In genomic region chr2:130797493-130798435, GRCh38 we compare ENCODE assay signal across 8 cellular contexts.
A peak's percentile ranks its signal among the peaks of the same experiment; 100 is the strongest.
DNase-seq lines count a peak whose midpoint lies in the region; ATAC-seq and TF ChIP-seq lines count a peak whose summit lies in the region.

No MANE protein-coding gene starts in this region.

- no peak overlapping the region for H3K27ac Mint-ChIP-seq in central memory CD8-positive, alpha-beta T cell (ENCODE audit: low read depth)

- H3K4me3 ChIP-seq in AG09309 (ENCODE audit: control insufficient read depth, low read depth, low read length): peak overlapping the region; percentile 58

- H3K4me3 Mint-ChIP-seq in central memory CD8-positive, alpha-beta T cell: peak overlapping the region; percentile 67

- peak; percentile 93 for ATAC-seq in GM18867 (IDR thresholded peaks at IDR 0.05; ENCODE audit: unreplicated experiment)
- ATAC-seq in HG03095 (IDR thresholded peaks at IDR 0.05; ENCODE audit: unreplicated experiment): peak; percentile 93
- peak; percentile 93 for ATAC-seq in central memory CD8-positive, alpha-beta T cell (replicated peaks; ENCODE audit: extremely low read depth, poor library complexity, severe bottlenecking)

- peaks cover 4% of the 10 kb centered on the region for H3K4me1 Mint-ChIP-seq in central memory CD8-positive, alpha-beta T cell

- peak; percentile 90 for TF ChIP-seq CTCF in AG09309 (IDR thresholded peaks at IDR 0.05; ENCODE audit: control insufficient read depth, insufficient read depth, low read depth, low read length, missing control alignments)

- no peaks in the 10 kb centered on the region for H3K9me3 Mint-ChIP-seq in central memory CD8-positive, alpha-beta T cell

- no peaks in the 10 kb centered on the region for H3K27me3 Mint-ChIP-seq in central memory CD8-positive, alpha-beta T cell

- H3K36me3 Mint-ChIP-seq in central memory CD8-positive, alpha-beta T cell (ENCODE audit: insufficient read depth): peaks cover 2% of the 10 kb centered on the region

- DNase-seq in AG09309 (ENCODE audit: low read depth): peak; percentile 27
- DNase-seq in NCI-H2196 treated with DMSO at 0.1 percent for 48 hours (lab: John Stamatoyannopoulos, UW; ENCODE audit: unreplicated experiment): peak; percentile 73
- DNase-seq in activated CD4-positive, CD25-positive, alpha-beta regulatory T cell (lab: John Stamatoyannopoulos, UW): peak; percentile 90 to 95 (median 92)
- DNase-seq in central memory CD8-positive, alpha-beta T cell (ENCODE audit: low spot score in 2 of 2): peak; percentile 80 to 90
- peak; percentile 78 for DNase-seq in kidney glomerular epithelial cell (lab: John Stamatoyannopoulos, UW)
- DNase-seq in stimulated activated CD4-positive, alpha-beta T cell treated with anti-CD3 and anti-CD28 coated beads, Interleukin-15, amount 100 ng/mL, for 24 hours: peak; percentile 96

Comparison
In these comparisons a context has a peak if more than half of its experiments do, and no peak if none do; other contexts are left out.
1. Peak in every context shown above with its lines: DNase-seq, ATAC-seq and H3K4me3 ChIP-seq.
2. DNase-seq: peak in every context shown above with its lines; median percentile 96 in stimulated activated CD4-positive, alpha-beta T cell treated with anti-CD3 and anti-CD28 coated beads, Interleukin-15, amount 100 ng/mL, for 24 hours; 92 in activated CD4-positive, CD25-positive, alpha-beta regulatory T cell; 85 in central memory CD8-positive, alpha-beta T cell; 78 in kidney glomerular epithelial cell; 73 in NCI-H2196 treated with DMSO at 0.1 percent for 48 hours; 27 in AG09309.